ENCODE assay signal across 12 cellular contexts in genomic region chr16:57013902-57014301, GRCh38. TPM values are rescaled to one million over a fixed set of nuclear protein-coding genes. Genes with fewer than 3 reads are reported as not detected.
DNase-seq lines count a peak whose midpoint lies in the region; ATAC-seq and TF ChIP-seq lines count a peak whose summit lies in the region.
"Had no signal": no experiment of that assay in that cellular context is flagged by ENCODE, and none has a peak within 500 bp of the region (broad histone marks: within the 10 kb centered on the region; RNA-seq: fewer than 3 reads in every experiment).

No MANE protein-coding gene starts in this region.

- TF ChIP-seq CTCF in OCI-LY7 (conservative IDR thresholded peaks at IDR 0.05; ENCODE audit: low read length) (no peak), endothelial cell (IDR thresholded peaks at IDR 0.05; ENCODE audit: unreplicated experiment) (no peak), progenitor cell of endocrine pancreas (IDR thresholded peaks at IDR 0.05; ENCODE audit: unreplicated experiment) (no peak)

- CTCF ChIA-PET in OCI-LY7 (lab: Charles Lee; ENCODE audit: unreplicated experiment), result no interaction called here

- peaks cover 59% of the 10 kb centered on the region for H3K4me1 ChIP-seq in OCI-LY7 (ENCODE audit: insufficient read depth, low read length, poor library complexity, severe bottlenecking)
- H3K4me1 ChIP-seq: thyroid gland had no signal

- no peak for ATAC-seq in stimulated activated effector memory CD8-positive, alpha-beta T cell treated with anti-CD3 and anti-CD28 coated beads, Interleukin-12 subunit alpha, Interleukin-12 subunit beta, amount 100 ng/mL, for 72 hours
- no peak for ATAC-seq in GM18520 (IDR thresholded peaks at IDR 0.05; ENCODE audit: unreplicated experiment)

- H3K4me2 ChIP-seq in OCI-LY7 (ENCODE audit: low read length), result peak overlapping the region; percentile 49

- H3K4me3 Mint-ChIP-seq in endothelial cell (ENCODE audit: unreplicated experiment) (no peak overlapping the region), progenitor cell of endocrine pancreas (ENCODE audit: low read depth) (no peak overlapping the region)
- peak overlapping the region; percentile 32 for H3K4me3 Mint-ChIP-seq in stimulated activated effector memory CD8-positive, alpha-beta T cell treated with anti-CD3 and anti-CD28 coated beads, Interleukin-12 subunit alpha, Interleukin-12 subunit beta, amount 100 ng/mL, for 72 hours

- POLR2A ChIA-PET in OCI-LY7 (lab: Charles Lee), result interaction anchor here (0.6 kb wide), 1 partner anchor 73 kb away, joined by 3 read pairs; no protein-coding TSS in a partner anchor

- H3K4me1 Mint-ChIP-seq in endothelial cell (ENCODE audit: unreplicated experiment) (peaks cover 15% of the 10 kb centered on the region), progenitor cell of endocrine pancreas (ENCODE audit: low read depth) (no peaks in the 10 kb centered on the region)
- H3K4me1 Mint-ChIP-seq in stimulated activated effector memory CD8-positive, alpha-beta T cell treated with anti-CD3 and anti-CD28 coated beads, Interleukin-12 subunit alpha, Interleukin-12 subunit beta, amount 100 ng/mL, for 72 hours, result peaks cover 68% of the 10 kb centered on the region

- no peaks in the 10 kb centered on the region for H3K27me3 Mint-ChIP-seq in endothelial cell (ENCODE audit: unreplicated experiment)
- peaks cover 18% of the 10 kb centered on the region for H3K27me3 Mint-ChIP-seq in progenitor cell of endocrine pancreas

- peak overlapping the region; percentile 3 for H3K4me3 ChIP-seq in OCI-LY7 (ENCODE audit: low read depth, low read length, poor library complexity, severe bottlenecking)
- H3K4me3 ChIP-seq: cardiac muscle cell, ovary, thyroid gland had no signal

- peak overlapping the region; percentile 48 for H3K27ac ChIP-seq in OCI-LY7 (ENCODE audit: low read depth, low read length, poor library complexity, severe bottlenecking)
- H3K27ac ChIP-seq: cardiac muscle cell, ovary had no signal

- H3K36me3 Mint-ChIP-seq in endothelial cell (ENCODE audit: low read depth, unreplicated experiment) (peaks cover 4% of the 10 kb centered on the region), progenitor cell of endocrine pancreas (ENCODE audit: insufficient read depth) (no peaks in the 10 kb centered on the region)
- peaks cover 71% of the 10 kb centered on the region for H3K36me3 Mint-ChIP-seq in stimulated activated effector memory CD8-positive, alpha-beta T cell treated with anti-CD3 and anti-CD28 coated beads, Interleukin-12 subunit alpha, Interleukin-12 subunit beta, amount 100 ng/mL, for 72 hours

- no peaks in the 10 kb centered on the region for H3K9me3 ChIP-seq in OCI-LY7 (ENCODE audit: low read length)
- H3K9me3 ChIP-seq: ovary, thyroid gland had no signal

- BruUV-seq in OCI-LY7 (replicated peaks; lab: Mats Ljungman, UMichigan), result no TSS peak

- H3K79me2 ChIP-seq in OCI-LY7 (ENCODE audit: insufficient read depth, low read depth, low read length), result peaks cover 71% of the 10 kb centered on the region

- H3K9me3 Mint-ChIP-seq in endothelial cell (ENCODE audit: unreplicated experiment) (no peaks in the 10 kb centered on the region), progenitor cell of endocrine pancreas (ENCODE audit: low read depth) (no peaks in the 10 kb centered on the region)
- H3K9me3 Mint-ChIP-seq in stimulated activated effector memory CD8-positive, alpha-beta T cell treated with anti-CD3 and anti-CD28 coated beads, Interleukin-12 subunit alpha, Interleukin-12 subunit beta, amount 100 ng/mL, for 72 hours, result no peaks in the 10 kb centered on the region

- peaks cover 65% of the 10 kb centered on the region for H3K36me3 ChIP-seq in OCI-LY7 (ENCODE audit: insufficient read depth, low read length)
- H3K36me3 ChIP-seq: cardiac muscle cell, ovary had no signal

- no peaks in the 10 kb centered on the region for H4K20me1 ChIP-seq in OCI-LY7 (ENCODE audit: insufficient read depth, low read length)

- intact Hi-C loops in OCI-LY7 (cut with micrococcal nuclease; ENCODE audit: unreplicated experiment), result no loop called here

- no peak overlapping the region; the same call in 1 of the 2 replicates for H2AFZ ChIP-seq in OCI-LY7 (ENCODE audit: low read length)

- H3K27ac Mint-ChIP-seq in endothelial cell (ENCODE audit: unreplicated experiment), result peak overlapping the region; percentile 81
- H3K27ac Mint-ChIP-seq in stimulated activated effector memory CD8-positive, alpha-beta T cell treated with anti-CD3 and anti-CD28 coated beads, Interleukin-12 subunit alpha, Interleukin-12 subunit beta, amount 100 ng/mL, for 72 hours, result peak overlapping the region; percentile 89
- no peak overlapping the region for H3K27ac Mint-ChIP-seq in progenitor cell of endocrine pancreas

- no peaks in the 10 kb centered on the region for H3K9me2 ChIP-seq in OCI-LY7 (ENCODE audit: insufficient read depth, low read length)

- peak; percentile 64 for DNase-seq in activated effector memory CD4-positive, alpha-beta T cell treated with anti-CD3 and anti-CD28 coated beads, Interleukin-2, amount 50 U/mL, for 16 hours
- DNase-seq in activated effector memory CD4-positive, alpha-beta T cell treated with Interleukin-2 at 50 U/mL for 16 hours, result no peak
- DNase-seq in OCI-LY7 (ENCODE audit: low spot score), result no peak
- no peak for DNase-seq in endothelial cell (ENCODE audit: low spot score)
- no peak for DNase-seq in stimulated activated effector memory CD8-positive, alpha-beta T cell treated with anti-CD3 and anti-CD28 coated beads, Interleukin-12 subunit alpha, Interleukin-12 subunit beta, amount 100 ng/mL, for 72 hours (ENCODE audit: low spot score in 2 of 2)
- no peak for DNase-seq in progenitor cell of endocrine pancreas (ENCODE audit: low spot score, unreplicated experiment)
- DNase-seq in kidney glomerular epithelial cell (lab: John Stamatoyannopoulos, UW), result no peak
- DNase-seq: NCI-H1092 treated with DMSO at 0.1 percent for 48 hours, ovary had no signal

RNA-seq across cellular contexts. Expression of gene NLRC5, which starts 24.5 kb away (rescaled TPM):
- 156 and 199 TPM in 2 replicates for total RNA-seq in OCI-LY7 (2014; rRNA removed; shearing (Covaris generic))
- total RNA-seq in OCI-LY7 (2022) (305 and 310 TPM in 2 replicates), endothelial cell (ENCODE audit: unreplicated experiment) (2.4 TPM), progenitor cell of endocrine pancreas (not detected in 2 replicates)
- total RNA-seq: cardiac muscle cell had no signal

RNA-seq across cellular contexts. Expression of gene CETP, which starts 52.2 kb away (rescaled TPM):
- total RNA-seq in OCI-LY7 (2014; rRNA removed; shearing (Covaris generic)), result 0.54 and 0.67 TPM in 2 replicates
- total RNA-seq in OCI-LY7 (2022) (0.41 and 0.65 TPM in 2 replicates), endothelial cell (ENCODE audit: unreplicated experiment) (7.8 TPM), progenitor cell of endocrine pancreas (not detected in 2 replicates)

Comparison
In these comparisons a context has a peak if more than half of its experiments do, and no peak if none do; other contexts are left out.
1. RNA of gene NLRC5, which starts 24.5 kb away (total RNA-seq): 156 to 310 TPM in OCI-LY7; 2.4 TPM in endothelial cell (single experiment) and not detected in progenitor cell of endocrine pancreas; every median in the first group is over 10 times any median in the second.